In the genomic region with DNA sequence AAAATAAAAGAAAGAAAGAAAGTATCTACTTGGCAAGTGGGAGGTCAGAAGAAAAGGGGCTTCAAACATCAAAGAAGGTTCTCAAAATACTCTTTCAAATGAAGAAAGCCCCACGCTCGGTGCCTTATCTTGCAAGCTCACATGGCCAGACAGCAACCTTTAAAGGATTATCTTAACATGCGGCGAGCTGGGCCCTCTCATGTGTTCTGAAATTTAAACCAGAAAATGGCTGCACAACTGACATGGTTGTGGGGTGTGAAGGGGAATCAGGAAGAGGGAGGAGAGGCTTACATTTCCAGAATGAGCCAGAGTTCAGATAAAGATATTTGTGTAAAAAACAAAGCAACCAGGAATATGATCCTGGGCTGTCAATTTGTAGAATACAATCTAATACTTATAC, we compare ENCODE assay signal across 1 cellular context.
TF ChIP-seq lines count a peak whose summit lies in the region.

No MANE protein-coding gene starts in this region.

TF ChIP-seq in K562, 482 proteins besides CTCF, POLR2A, EP300 and RAD21 (continued from another document and continues in another):
- TF ChIP-seq HMG20A (CRISPR knock-in tag; conservative IDR thresholded peaks at IDR 0.05) = 0 out of 2 replicates have a peak, but pooled peaks have one; percentile 33
- TF ChIP-seq CREB3 (tag; conservative IDR thresholded peaks at IDR 0.05; ENCODE audit: low read depth) = peak; percentile 91
- TF ChIP-seq PHTF2 (CRISPR knock-in tag; IDR thresholded peaks at IDR 0.05) = peak; percentile 77; the same call in 1 of the 2 replicates
- TF ChIP-seq ZBED1 (IDR thresholded peaks at IDR 0.05) = no peak
- TF ChIP-seq ESRRB (CRISPR knock-in tag; IDR thresholded peaks at IDR 0.05; ENCODE audit: borderline replicate concordance) = no peak
- TF ChIP-seq NFRKB (IDR thresholded peaks at IDR 0.05; ENCODE audit: low read depth) = no peak
- peak; percentile 87 for TF ChIP-seq IRF9 (tag; IDR thresholded peaks at IDR 0.05)
- TF ChIP-seq TFAP4 (CRISPR knock-in tag; IDR thresholded peaks at IDR 0.05; ENCODE audit: borderline replicate concordance) = no peak
- TF ChIP-seq NKRF (IDR thresholded peaks at IDR 0.05; ENCODE audit: borderline replicate concordance) = no peak
- TF ChIP-seq RBM15 (IDR thresholded peaks at IDR 0.05; ENCODE audit: insufficient read depth, low read length) = no peak
- TF ChIP-seq ARID3B (CRISPR knock-in tag; IDR thresholded peaks at IDR 0.05; ENCODE audit: borderline replicate concordance) = no peak
- 0 out of 2 replicates have a peak, but pooled peaks have one; percentile 64 for TF ChIP-seq FOXP4 (CRISPR knock-in tag; IDR thresholded peaks at IDR 0.05; ENCODE audit: borderline replicate concordance)
- no peak for TF ChIP-seq MTA3 (IDR thresholded peaks at IDR 0.05; ENCODE audit: borderline replicate concordance)
- TF ChIP-seq ZC3H11A (IDR thresholded peaks at IDR 0.05; ENCODE audit: low read depth, low read length) = no peak
- TF ChIP-seq PRMT5 (CRISPR knock-in tag; IDR thresholded peaks at IDR 0.05) = no peak
- 0 out of 2 replicates have a peak, but pooled peaks have one; percentile 43 for TF ChIP-seq KLF13 (tag; IDR thresholded peaks at IDR 0.05; ENCODE audit: borderline replicate concordance, low read depth)
- TF ChIP-seq LCOR (CRISPR knock-in tag; IDR thresholded peaks at IDR 0.05) = no peak
- TF ChIP-seq, protein P1, sequence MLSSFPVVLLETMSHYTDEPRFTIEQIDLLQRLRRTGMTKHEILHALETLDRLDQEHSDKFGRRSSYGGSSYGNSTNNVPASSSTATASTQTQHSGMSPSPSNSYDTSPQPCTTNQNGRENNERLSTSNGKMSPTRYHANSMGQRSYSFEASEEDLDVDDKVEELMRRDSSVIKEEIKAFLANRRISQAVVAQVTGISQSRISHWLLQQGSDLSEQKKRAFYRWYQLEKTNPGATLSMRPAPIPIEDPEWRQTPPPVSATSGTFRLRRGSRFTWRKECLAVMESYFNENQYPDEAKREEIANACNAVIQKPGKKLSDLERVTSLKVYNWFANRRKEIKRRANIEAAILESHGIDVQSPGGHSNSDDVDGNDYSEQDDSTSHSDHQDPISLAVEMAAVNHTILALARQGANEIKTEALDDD (IDR thresholded peaks at IDR 0.05) = no peak
- TF ChIP-seq, protein P2, sequence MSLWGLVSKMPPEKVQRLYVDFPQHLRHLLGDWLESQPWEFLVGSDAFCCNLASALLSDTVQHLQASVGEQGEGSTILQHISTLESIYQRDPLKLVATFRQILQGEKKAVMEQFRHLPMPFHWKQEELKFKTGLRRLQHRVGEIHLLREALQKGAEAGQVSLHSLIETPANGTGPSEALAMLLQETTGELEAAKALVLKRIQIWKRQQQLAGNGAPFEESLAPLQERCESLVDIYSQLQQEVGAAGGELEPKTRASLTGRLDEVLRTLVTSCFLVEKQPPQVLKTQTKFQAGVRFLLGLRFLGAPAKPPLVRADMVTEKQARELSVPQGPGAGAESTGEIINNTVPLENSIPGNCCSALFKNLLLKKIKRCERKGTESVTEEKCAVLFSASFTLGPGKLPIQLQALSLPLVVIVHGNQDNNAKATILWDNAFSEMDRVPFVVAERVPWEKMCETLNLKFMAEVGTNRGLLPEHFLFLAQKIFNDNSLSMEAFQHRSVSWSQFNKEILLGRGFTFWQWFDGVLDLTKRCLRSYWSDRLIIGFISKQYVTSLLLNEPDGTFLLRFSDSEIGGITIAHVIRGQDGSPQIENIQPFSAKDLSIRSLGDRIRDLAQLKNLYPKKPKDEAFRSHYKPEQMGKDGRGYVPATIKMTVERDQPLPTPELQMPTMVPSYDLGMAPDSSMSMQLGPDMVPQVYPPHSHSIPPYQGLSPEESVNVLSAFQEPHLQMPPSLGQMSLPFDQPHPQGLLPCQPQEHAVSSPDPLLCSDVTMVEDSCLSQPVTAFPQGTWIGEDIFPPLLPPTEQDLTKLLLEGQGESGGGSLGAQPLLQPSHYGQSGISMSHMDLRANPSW (CRISPR knock-in tag; IDR thresholded peaks at IDR 0.05) = no peak
- TF ChIP-seq CBFA2T3 (IDR thresholded peaks at IDR 0.05) = peak; percentile 76
- no peak for TF ChIP-seq NFIC (IDR thresholded peaks at IDR 0.05)
- peak; percentile 47; the same call in 1 of the 2 replicates for TF ChIP-seq RNF2 (IDR thresholded peaks at IDR 0.05)
- no peak for TF ChIP-seq LARP7 (IDR thresholded peaks at IDR 0.05)
- TF ChIP-seq HDAC8 (tag; IDR thresholded peaks at IDR 0.05) = no peak
- TF ChIP-seq TAL1 (IDR thresholded peaks at IDR 0.05) = peak; percentile 68
- peak; percentile 92 for TF ChIP-seq ZNF175 (CRISPR knock-in tag; IDR thresholded peaks at IDR 0.05; ENCODE audit: low read depth)
- TF ChIP-seq E4F1 (CRISPR knock-in tag; IDR thresholded peaks at IDR 0.05; ENCODE audit: borderline replicate concordance) = no peak
- no peak for TF ChIP-seq KDM2B (CRISPR knock-in tag; IDR thresholded peaks at IDR 0.05)
- no peak for TF ChIP-seq SRSF3 (IDR thresholded peaks at IDR 0.05; ENCODE audit: insufficient read depth, low read length)
- TF ChIP-seq MEF2A (IDR thresholded peaks at IDR 0.05; ENCODE audit: control insufficient read depth, low read depth, low read length) = no peak
- TF ChIP-seq SAFB (IDR thresholded peaks at IDR 0.05; ENCODE audit: borderline replicate concordance, low read depth, low read length) = no peak
- no peak for TF ChIP-seq ZSCAN29 (IDR thresholded peaks at IDR 0.05)
- 0 out of 2 replicates have a peak, but pooled peaks have one; percentile 32 for TF ChIP-seq ZBTB1 (CRISPR knock-in tag; IDR thresholded peaks at IDR 0.05; ENCODE audit: borderline replicate concordance, low read depth)
- TF ChIP-seq SLC30A9 (CRISPR knock-in tag; IDR thresholded peaks at IDR 0.05) = no peak
- peak; percentile 90 for TF ChIP-seq TSHZ1 (CRISPR knock-in tag; IDR thresholded peaks at IDR 0.05)
- no peak for TF ChIP-seq TAF15 (IDR thresholded peaks at IDR 0.05; ENCODE audit: low read depth, low read length)
- TF ChIP-seq, protein P3, sequence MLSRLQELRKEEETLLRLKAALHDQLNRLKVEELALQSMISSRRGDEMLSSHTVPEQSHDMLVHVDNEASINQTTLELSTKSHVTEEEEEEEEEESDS (CRISPR knock-in tag; IDR thresholded peaks at IDR 0.05) = no peak
- no peak for TF ChIP-seq CGGBP1 (CRISPR knock-in tag; IDR thresholded peaks at IDR 0.05)
